13 cellular contexts compared by ENCODE assay signal in genomic region chr13:110113284-110113764, GRCh38.
A peak's percentile ranks its signal among the peaks of the same experiment; 100 is the strongest.
DNase-seq lines count a peak whose midpoint lies in the region; ATAC-seq and TF ChIP-seq lines count a peak whose summit lies in the region.
"Had no signal": no experiment of that assay in that cellular context is flagged by ENCODE, and none has a peak within 500 bp of the region (broad histone marks: within the 10 kb centered on the region; RNA-seq: fewer than 3 reads in every experiment).

No MANE protein-coding gene starts in this region.

- no peak overlapping the region for H3K4me3 ChIP-seq in ACC112 (ENCODE audit: low read depth, low read length)
- H3K4me3 ChIP-seq in HEK293 (ENCODE audit: low read depth, low read length), result no peak overlapping the region
- no peak overlapping the region for H3K4me3 ChIP-seq in SK-N-MC
- H3K4me3 ChIP-seq in right lobe of liver, result no peak overlapping the region
- H3K4me3 ChIP-seq: uterus had no signal

- no peak overlapping the region for H2AFZ ChIP-seq in ACC112 (ENCODE audit: low read length, unreplicated experiment)

- DNase-seq in SK-N-MC (ENCODE audit: low read depth, low spot score), result no peak
- DNase-seq in fibroblast of peridontal ligament (ENCODE audit: extremely low read depth), result peak; percentile 25
- DNase-seq in right lobe of liver, result no peak
- DNase-seq in middle frontal gyrus (ENCODE audit: extremely low spot score, low spot score), result no peak
- DNase-seq in MV-4-11 (lab: John Stamatoyannopoulos, UW), result no peak
- no peak for DNase-seq in DMS 273 (lab: John Stamatoyannopoulos, UW; ENCODE audit: unreplicated experiment)
- DNase-seq: activated CD4-positive, CD25-positive, alpha-beta regulatory T cell treated with anti-CD3 and anti-CD28 coated beads, Interleukin-2, amount 50 U/mL, for 72 hours; activated gamma-delta T cell treated with Interleukin-2 at 50 U/mL for 16 hours; NCI-H1930; retina; uterus had no signal

- POLR2A ChIA-PET in HEK293 (lab: Yijun Ruan, JAX), result no interaction called here

- H3K27ac ChIP-seq in ACC112 (ENCODE audit: low read depth, low read length) (peak overlapping the region; percentile 8; the same call in 1 of the 2 replicates), HEK293 (ENCODE audit: extremely low read depth, low read depth, low read length) (no peak overlapping the region), SK-N-MC (peak overlapping the region; percentile 74), right lobe of liver (no peak overlapping the region)
- H3K27ac ChIP-seq: uterus had no signal

- H3K36me3 ChIP-seq in ACC112 (ENCODE audit: insufficient read depth, low read length), result no peaks in the 10 kb centered on the region
- H3K36me3 ChIP-seq in HEK293 (ENCODE audit: control insufficient read depth in 2 of 2, insufficient read depth in 1 of 2, low read length in 2 of 2), result no peaks in the 10 kb centered on the region
- no peaks in the 10 kb centered on the region for H3K36me3 ChIP-seq in SK-N-MC (ENCODE audit: insufficient read depth, low read length)
- no peaks in the 10 kb centered on the region for H3K36me3 ChIP-seq in right lobe of liver
- H3K36me3 ChIP-seq: uterus had no signal

- ATAC-seq in right lobe of liver, result no peak

- CTCF ChIA-PET in HEK293 (lab: Yijun Ruan, JAX), result interaction anchor here (0.6 to 1.6 kb wide), 6 partner anchors 9 to 333 kb away, joined by 3 to 6 read pairs (median 3); no protein-coding TSS in a partner anchor

- H3K9me3 ChIP-seq in HEK293 (ENCODE audit: control insufficient read depth, insufficient read depth, low read depth, low read length) (no peaks in the 10 kb centered on the region), SK-N-MC (ENCODE audit: low read depth, low read length) (no peaks in the 10 kb centered on the region), right lobe of liver (no peaks in the 10 kb centered on the region)
- H3K9me3 ChIP-seq: uterus had no signal

- no peak for TF ChIP-seq POLR2A in right lobe of liver (IDR thresholded peaks at IDR 0.05)

- H3K79me2 ChIP-seq in ACC112 (ENCODE audit: control insufficient read depth, insufficient read depth, low read length, unreplicated experiment), result no peaks in the 10 kb centered on the region

- TF ChIP-seq CTCF in HEK293 (tag by site-specific recombination; IDR thresholded peaks at IDR 0.05) (no peak), right lobe of liver (IDR thresholded peaks at IDR 0.05) (no peak)

- no peak overlapping the region for H3K9ac ChIP-seq in SK-N-MC (ENCODE audit: insufficient read length)

- peaks cover 36% of the 10 kb centered on the region for H3K4me1 ChIP-seq in ACC112 (ENCODE audit: control insufficient read depth, insufficient read depth, low read length, unreplicated experiment)
- H3K4me1 ChIP-seq in HEK293 (ENCODE audit: control insufficient read depth, insufficient read depth, low read length), result no peaks in the 10 kb centered on the region
- no peaks in the 10 kb centered on the region for H3K4me1 ChIP-seq in right lobe of liver
- H3K4me1 ChIP-seq: uterus had no signal

- H3K27me3 ChIP-seq in ACC112 (ENCODE audit: insufficient read depth, low read length) (no peaks in the 10 kb centered on the region), right lobe of liver (no peaks in the 10 kb centered on the region)
- H3K27me3 ChIP-seq: uterus had no signal

- WGBS in right lobe of liver (ENCODE audit: insufficient coverage, low coverage, low lambda C conversion rate, missing lambda C conversion rate), result no CpG with 5 or more reads among the region's 2 CpGs

- intact Hi-C loops in right lobe of liver (cut with DNase I), result loop anchor here (5.0 to 10.0 kb wide), 2 partner anchors 961 to 1149 kb away; no protein-coding TSS in a partner anchor

TF ChIP-seq in HEK293, 187 proteins besides CTCF, POLR2A, EP300 and RAD21:
- TF ChIP-seq ZNF792 (tag by site-specific recombination; IDR thresholded peaks at IDR 0.05) (no peak), ZNF843 (tag by site-specific recombination; IDR thresholded peaks at IDR 0.05) (no peak), ZFHX2 (tag by site-specific recombination; conservative IDR thresholded peaks at IDR 0.05) (no peak), ZBTB21 (tag by site-specific recombination; IDR thresholded peaks at IDR 0.05) (peak; percentile 48; the same call in 1 of the 2 replicates), ZNF248 (tag by site-specific recombination; IDR thresholded peaks at IDR 0.05) (no peak), ZNF239 (tag by site-specific recombination; IDR thresholded peaks at IDR 0.05) (no peak), ZNF660 (tag by site-specific recombination; IDR thresholded peaks at IDR 0.05) (peak; percentile 28; the same call in 1 of the 2 replicates), ZIC2 (tag by site-specific recombination; IDR thresholded peaks at IDR 0.05) (peak; percentile 96)
TF ChIP-seq in HEK293: peak in this region for 3.

Comparison
In these comparisons a context has a peak if more than half of its experiments do, and no peak if none do; other contexts are left out.
1. H3K27ac ChIP-seq: peak in ACC112 (single experiment) and SK-N-MC (single experiment); none in HEK293 (single experiment) and right lobe of liver (0 of 3).